In genomic region chr1:241605146-241605805, GRCh38 we compare ENCODE assay signal across 1 cellular context.
TF ChIP-seq lines count a peak whose summit lies in the region.

No MANE protein-coding gene starts in this region.

TF ChIP-seq in GM23338, 12 proteins besides CTCF, POLR2A, EP300 and RAD21 (continued from another document):
- TF ChIP-seq ETS1 (IDR thresholded peaks at IDR 0.05) (no peak), EZH2 (IDR thresholded peaks at IDR 0.05; ENCODE audit: low read depth, unreplicated experiment) (no peak), ZNF331 (CRISPR knock-in tag; IDR thresholded peaks at IDR 0.05; ENCODE audit: low read depth) (no peak), CREB1 (CRISPR knock-in tag; IDR thresholded peaks at IDR 0.05; ENCODE audit: low read depth) (no peak), REST (IDR thresholded peaks at IDR 0.05; ENCODE audit: unreplicated experiment) (no peak), EZH2phosphoT487 (IDR thresholded peaks at IDR 0.05; ENCODE audit: unreplicated experiment) (no peak), ZNF114 (CRISPR knock-in tag; IDR thresholded peaks at IDR 0.05) (no peak), STAT1 (IDR thresholded peaks at IDR 0.05; ENCODE audit: unreplicated experiment) (no peak)
